In genomic region chr4:136803430-136803829, GRCh38 we compare ENCODE assay signal across 1 cellular context.
TF ChIP-seq lines count a peak whose summit lies in the region.

No MANE protein-coding gene starts in this region.

TF ChIP-seq in GM23338, 12 proteins besides CTCF, POLR2A, EP300 and RAD21 (continued from another document):
- TF ChIP-seq ZNF462 (CRISPR knock-in tag; IDR thresholded peaks at IDR 0.05) (no peak), ZNF114 (CRISPR knock-in tag; IDR thresholded peaks at IDR 0.05) (no peak), ETS1 (IDR thresholded peaks at IDR 0.05) (no peak)
TF ChIP-seq in GM23338: peak in this region for 0.
